Comparison of ENCODE assay signal across 8 cellular contexts in the genomic region with DNA sequence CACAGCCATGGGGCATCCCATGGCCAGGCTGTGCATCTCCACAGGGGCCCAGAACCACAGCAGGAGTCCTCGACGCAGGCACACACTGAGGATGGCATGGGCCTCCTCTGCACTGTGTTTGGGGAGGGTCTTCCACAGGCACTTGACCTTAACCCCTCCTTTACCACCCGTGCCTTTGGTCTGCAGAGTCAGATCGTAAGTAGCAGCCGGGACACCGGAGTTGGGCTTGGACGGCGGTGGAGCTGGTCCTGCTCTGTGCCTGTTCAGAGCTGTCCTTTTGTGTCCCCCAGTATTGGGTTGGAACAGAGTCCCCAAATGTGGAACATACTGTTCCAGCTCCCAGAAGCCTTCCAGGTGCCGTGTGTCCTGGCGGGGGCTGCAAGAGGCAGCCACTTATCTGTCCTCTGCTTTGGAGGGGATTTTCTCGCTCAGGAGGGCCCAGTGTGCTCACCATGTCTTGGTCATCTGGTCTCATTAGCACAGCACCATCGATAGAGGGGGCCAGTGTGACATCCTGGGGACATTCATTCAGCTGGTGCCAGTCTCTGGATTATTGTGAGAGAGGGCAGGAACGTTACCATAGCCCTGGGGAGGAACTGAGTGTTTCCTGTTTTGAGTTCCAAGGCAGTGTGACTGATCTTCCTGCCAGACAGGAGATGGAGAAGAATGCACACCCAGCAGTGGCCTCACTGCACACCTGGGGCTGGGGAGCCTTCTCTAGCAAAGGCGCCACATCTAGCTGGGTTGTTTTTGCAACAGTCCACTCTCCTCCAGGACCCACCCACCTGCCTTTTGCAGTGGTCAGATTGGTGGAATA. TPM values are rescaled to one million over a fixed set of nuclear protein-coding genes. Genes with fewer than 3 reads are reported as not detected.
DNase-seq lines count a peak whose midpoint lies in the region; ATAC-seq lines count a peak whose summit lies in the region.

No MANE protein-coding gene starts in this region.

- peak; percentile 79 for DNase-seq in Daoy (ENCODE audit: low read depth)
- DNase-seq in NOMO-1 treated with dmso at 0.1 percent for 144 hours (lab: John Stamatoyannopoulos, UW; ENCODE audit: unreplicated experiment): peak; percentile 76
- peak; percentile 62 for DNase-seq in activated naive CD4-positive, alpha-beta T cell treated with anti-CD3 and anti-CD28 coated beads, Interleukin-2, amount 10 ng/mL, durations not matched to agents 7 days and 5 days
- DNase-seq in glomerular visceral epithelial cell (ENCODE audit: extremely low spot score): peak; percentile 70
- DNase-seq in pulmonary artery endothelial cell (ENCODE audit: low read depth, low spot score): peak; percentile 85
- no peak for DNase-seq in ecto neural progenitor cell (ENCODE audit: low spot score)

- ATAC-seq in HG02798 (IDR thresholded peaks at IDR 0.05; ENCODE audit: poor library complexity, unreplicated experiment): peak; percentile 29
- ATAC-seq in HG02610 (IDR thresholded peaks at IDR 0.05; ENCODE audit: unreplicated experiment): no peak

- H3K4me1 Mint-ChIP-seq in activated naive CD4-positive, alpha-beta T cell treated with anti-CD3 and anti-CD28 coated beads, Interleukin-2, amount 10 ng/mL, durations not matched to agents 7 days and 5 days: peaks cover 59% of the 10 kb centered on the region

- H3K27ac Mint-ChIP-seq in activated naive CD4-positive, alpha-beta T cell treated with anti-CD3 and anti-CD28 coated beads, Interleukin-2, amount 10 ng/mL, durations not matched to agents 7 days and 5 days: peak overlapping the region; percentile 79

- H3K36me3 Mint-ChIP-seq in activated naive CD4-positive, alpha-beta T cell treated with anti-CD3 and anti-CD28 coated beads, Interleukin-2, amount 10 ng/mL, durations not matched to agents 7 days and 5 days: peaks cover 1% of the 10 kb centered on the region

- no peaks in the 10 kb centered on the region for H3K27me3 Mint-ChIP-seq in activated naive CD4-positive, alpha-beta T cell treated with anti-CD3 and anti-CD28 coated beads, Interleukin-2, amount 10 ng/mL, durations not matched to agents 7 days and 5 days

- H3K4me3 Mint-ChIP-seq in activated naive CD4-positive, alpha-beta T cell treated with anti-CD3 and anti-CD28 coated beads, Interleukin-2, amount 10 ng/mL, durations not matched to agents 7 days and 5 days: no peak overlapping the region

- CTCF ChIA-PET in activated naive CD4-positive, alpha-beta T cell treated with anti-CD3 and anti-CD28 coated beads, Interleukin-2, amount 10 ng/mL, durations not matched to agents 7 days and 5 days (lab: Charles Lee): interaction anchor here (0.6 to 4.9 kb wide), 18 partner anchors 33 to 305 kb away, joined by 3 to 57 read pairs (median 4); partner anchors contain the start of gene MLC1

- H3K9me3 Mint-ChIP-seq in activated naive CD4-positive, alpha-beta T cell treated with anti-CD3 and anti-CD28 coated beads, Interleukin-2, amount 10 ng/mL, durations not matched to agents 7 days and 5 days: no peaks in the 10 kb centered on the region

RNA-seq across cellular contexts. Expression of gene CRELD2, which starts 12.4 kb away (rescaled TPM):
- 59.4 and 82.5 TPM in 2 replicates for total RNA-seq in Daoy (2014; rRNA removed; shearing (Covaris generic))
- total RNA-seq in pulmonary artery endothelial cell: 64.2 and 78.4 TPM in 2 replicates

RNA-seq across cellular contexts. Expression of gene ALG12, which starts 12.6 kb away (rescaled TPM):
- 12.6 and 16.3 TPM in 2 replicates for total RNA-seq in Daoy (2014; rRNA removed; shearing (Covaris generic))
- total RNA-seq in pulmonary artery endothelial cell: 14.6 and 19.4 TPM in 2 replicates

RNA-seq across cellular contexts. Expression of gene PIM3, which starts 29.8 kb away (rescaled TPM):
- total RNA-seq in Daoy (2014; rRNA removed; shearing (Covaris generic)): 73.1 and 87.7 TPM in 2 replicates
- total RNA-seq in pulmonary artery endothelial cell: 174 and 185 TPM in 2 replicates
